In genomic region chr9:123090198-123090896, GRCh38 we compare ENCODE assay signal across 23 cellular contexts. TPM values are rescaled to one million over a fixed set of nuclear protein-coding genes. Genes with fewer than 3 reads are reported as not detected.
DNase-seq lines count a peak whose midpoint lies in the region; ATAC-seq and TF ChIP-seq lines count a peak whose summit lies in the region.
"Had no signal": no experiment of that assay in that cellular context is flagged by ENCODE, and none has a peak within 500 bp of the region (broad histone marks: within the 10 kb centered on the region; RNA-seq: fewer than 3 reads in every experiment).

No MANE protein-coding gene starts in this region.

- peaks cover 13% of the 10 kb centered on the region for H4K20me1 ChIP-seq in SK-N-SH (ENCODE audit: insufficient read depth)

- peak overlapping the region; percentile 12 for H3K27ac Mint-ChIP-seq in stimulated activated naive CD8-positive, alpha-beta T cell treated with anti-CD3 and anti-CD28 coated beads, Interleukin-15, Interleukin-2, amounts not matched to agents 100 ng/mL and 50 ng/mL, for 24 hours
- H3K27ac Mint-ChIP-seq in stimulated activated naive CD8-positive, alpha-beta T cell treated with anti-CD3 and anti-CD28 coated beads, Interleukin-15, amount 100 ng/mL, for 72 hours = no peak overlapping the region
- no peak overlapping the region for H3K27ac Mint-ChIP-seq in naive thymus-derived CD8-positive, alpha-beta T cell
- no peak overlapping the region for H3K27ac Mint-ChIP-seq in activated T-helper 17 cell treated with anti-CD3 and anti-CD28 coated beads, Interleukin-2, amount 50 U/mL, for 72 hours
- H3K27ac Mint-ChIP-seq: activated naive CD8-positive, alpha-beta T cell treated with anti-CD3 and anti-CD28 coated beads, Interleukin-2, amount 10 ng/mL, durations not matched to agents 7 days and 5 days; activated T-helper 1 cell treated with anti-CD3 and anti-CD28 coated beads, Interleukin-12 subunit alpha, Interleukin-12 subunit beta, Interleukin-2, Interleukin-4 antibody, amounts not matched to agents 30 ng/mL and 10 ng/mL and 1 ng/mL, durations not matched to agents 14 hours and 24 hours and 36 hours; natural killer cell treated with Interleukin-12 subunit alpha and Interleukin-12 subunit beta and Interleukin-15 and Interleukin-18, amount 100 ng/mL, for 72 hours had no signal

- CTCF ChIA-PET in SK-N-SH (lab: Yijun Ruan, JAX) = interaction anchor here (1.1 to 5.3 kb wide), 6 partner anchors 8 to 265 kb away, joined by 3 to 37 read pairs (median 5); partner anchors contain the start of gene CRB2

- no peaks in the 10 kb centered on the region for H3K4me1 Mint-ChIP-seq in stimulated activated naive CD8-positive, alpha-beta T cell treated with anti-CD3 and anti-CD28 coated beads, Interleukin-15, Interleukin-2, amounts not matched to agents 100 ng/mL and 50 ng/mL, for 24 hours (ENCODE audit: low read depth)
- no peaks in the 10 kb centered on the region for H3K4me1 Mint-ChIP-seq in stimulated activated naive CD8-positive, alpha-beta T cell treated with anti-CD3 and anti-CD28 coated beads, Interleukin-15, amount 100 ng/mL, for 72 hours
- H3K4me1 Mint-ChIP-seq in naive thymus-derived CD8-positive, alpha-beta T cell = peaks cover 0 to 11% (median under 1%) of the 10 kb centered on the region in 4 donors
- H3K4me1 Mint-ChIP-seq in activated T-helper 17 cell treated with anti-CD3 and anti-CD28 coated beads, Interleukin-2, amount 50 U/mL, for 72 hours = peaks cover 6% of the 10 kb centered on the region
- H3K4me1 Mint-ChIP-seq: activated naive CD8-positive, alpha-beta T cell treated with anti-CD3 and anti-CD28 coated beads, Interleukin-2, amount 10 ng/mL, durations not matched to agents 7 days and 5 days; CD4-positive, alpha-beta memory T cell had no signal

- H3K4me2 ChIP-seq in SK-N-SH = no peak overlapping the region

- peak; percentile 47 to 64; a peak in 3 of 4 replicates for TF ChIP-seq EP300 in SK-N-SH (IDR thresholded peaks at IDR 0.05; ENCODE audit: borderline replicate concordance in 1 of 2, low read depth in 1 of 2, low read length in 1 of 2)

- 58% methylated on average over 8 of the region's 8 CpGs for WGBS in SK-N-SH (ENCODE audit: low lambda C conversion rate)

- no peak for DNase-seq in stimulated activated naive CD8-positive, alpha-beta T cell treated with anti-CD3 and anti-CD28 coated beads, Interleukin-15, amount 100 ng/mL, for 72 hours
- no peak for DNase-seq in SK-N-SH
- peak; percentile 56 for DNase-seq in fibroblast of pulmonary artery (ENCODE audit: low read depth)
- DNase-seq in NCI-H2227 (lab: John Stamatoyannopoulos, UW; ENCODE audit: unreplicated experiment) = no peak
- no peak for DNase-seq in naive thymus-derived CD8-positive, alpha-beta T cell
- DNase-seq: activated naive CD8-positive, alpha-beta T cell treated with anti-CD3 and anti-CD28 coated beads, Interleukin-2, amount 10 ng/mL, durations not matched to agents 7 days and 5 days; CD4-positive, alpha-beta memory T cell; dorsolateral prefrontal cortex; erythroblast; mesendoderm; NCI-H1417 treated with DMSO at 0.1 percent for 48 hours; NCI-H774; psoas muscle; SJCRH30; stimulated activated CD4-positive, alpha-beta T cell treated with anti-CD3 and anti-CD28 coated beads, Interleukin-2, amount 100 ng/mL, for 24 hours; T-helper 9 cell had no signal

- ATAC-seq in stimulated activated naive CD8-positive, alpha-beta T cell treated with anti-CD3 and anti-CD28 coated beads, Interleukin-15, amount 100 ng/mL, for 72 hours = no peak
- ATAC-seq in HG03045 (IDR thresholded peaks at IDR 0.05; ENCODE audit: unreplicated experiment) = no peak
- no peak for ATAC-seq in naive thymus-derived CD8-positive, alpha-beta T cell
- ATAC-seq in activated T-helper 17 cell treated with anti-CD3 and anti-CD28 coated beads, Interleukin-2, amount 50 U/mL, for 72 hours (replicated peaks) = no peak
- ATAC-seq: activated CD4-positive, CD25-positive, alpha-beta regulatory T cell treated with anti-CD3 and anti-CD28 coated beads, Interleukin-2, amount 50 U/mL, for 24 hours; gastroesophageal sphincter; natural killer cell treated with Interleukin-12 subunit alpha and Interleukin-12 subunit beta and Interleukin-15 and Interleukin-18, amount 100 ng/mL, for 72 hours; psoas muscle had no signal

- H3K4me3 ChIP-seq in SK-N-SH (ENCODE audit: low read depth in 2 of 2, low read length in 1 of 2) = no peak overlapping the region
- H3K4me3 ChIP-seq in fibroblast of pulmonary artery (replicated peaks; ENCODE audit: low read depth, low read length) = no peak overlapping the region
- H3K4me3 ChIP-seq: dorsolateral prefrontal cortex, gastroesophageal sphincter, psoas muscle, SJCRH30 had no signal

- no peaks in the 10 kb centered on the region for H3K27me3 Mint-ChIP-seq in stimulated activated naive CD8-positive, alpha-beta T cell treated with anti-CD3 and anti-CD28 coated beads, Interleukin-15, Interleukin-2, amounts not matched to agents 100 ng/mL and 50 ng/mL, for 24 hours
- no peaks in the 10 kb centered on the region for H3K27me3 Mint-ChIP-seq in stimulated activated naive CD8-positive, alpha-beta T cell treated with anti-CD3 and anti-CD28 coated beads, Interleukin-15, amount 100 ng/mL, for 72 hours
- no peaks in the 10 kb centered on the region for H3K27me3 Mint-ChIP-seq in naive thymus-derived CD8-positive, alpha-beta T cell
- H3K27me3 Mint-ChIP-seq in activated T-helper 17 cell treated with anti-CD3 and anti-CD28 coated beads, Interleukin-2, amount 50 U/mL, for 72 hours = no peaks in the 10 kb centered on the region
- H3K27me3 Mint-ChIP-seq: activated naive CD8-positive, alpha-beta T cell treated with anti-CD3 and anti-CD28 coated beads, Interleukin-2, amount 10 ng/mL, durations not matched to agents 7 days and 5 days; CD4-positive, alpha-beta memory T cell; natural killer cell treated with Interleukin-12 subunit alpha and Interleukin-12 subunit beta and Interleukin-15 and Interleukin-18, amount 100 ng/mL, for 72 hours had no signal

- peaks cover 40% of the 10 kb centered on the region for H3K36me3 Mint-ChIP-seq in stimulated activated naive CD8-positive, alpha-beta T cell treated with anti-CD3 and anti-CD28 coated beads, Interleukin-15, Interleukin-2, amounts not matched to agents 100 ng/mL and 50 ng/mL, for 24 hours (ENCODE audit: low read depth)
- peaks cover 0 to 83% (median 14%) of the 10 kb centered on the region in 3 donors for H3K36me3 Mint-ChIP-seq in naive thymus-derived CD8-positive, alpha-beta T cell
- peaks cover 75% of the 10 kb centered on the region for H3K36me3 Mint-ChIP-seq in activated T-helper 17 cell treated with anti-CD3 and anti-CD28 coated beads, Interleukin-2, amount 50 U/mL, for 72 hours (ENCODE audit: low read depth)

- H3K4me1 ChIP-seq in SK-N-SH (ENCODE audit: control insufficient read depth in 1 of 2, insufficient read depth in 2 of 2, low read depth in 1 of 2, low read length in 1 of 2) = peaks cover 5 to 27% of the 10 kb centered on the region in 2 experiments; a peak in 3 of 4 replicates
- H3K4me1 ChIP-seq: psoas muscle had no signal

- peaks cover 29% of the 10 kb centered on the region for H3F3A ChIP-seq in SK-N-SH (replicated peaks; ENCODE audit: insufficient read depth)

- H3K27me3 ChIP-seq in SK-N-SH (ENCODE audit: insufficient read depth) = no peaks in the 10 kb centered on the region
- H3K27me3 ChIP-seq: dorsolateral prefrontal cortex, gastroesophageal sphincter, SJCRH30 had no signal

- H3K9me3 Mint-ChIP-seq in stimulated activated naive CD8-positive, alpha-beta T cell treated with anti-CD3 and anti-CD28 coated beads, Interleukin-15, Interleukin-2, amounts not matched to agents 100 ng/mL and 50 ng/mL, for 24 hours = no peaks in the 10 kb centered on the region
- H3K9me3 Mint-ChIP-seq in stimulated activated naive CD8-positive, alpha-beta T cell treated with anti-CD3 and anti-CD28 coated beads, Interleukin-15, amount 100 ng/mL, for 72 hours = no peaks in the 10 kb centered on the region
- no peaks in the 10 kb centered on the region for H3K9me3 Mint-ChIP-seq in naive thymus-derived CD8-positive, alpha-beta T cell
- H3K9me3 Mint-ChIP-seq in activated T-helper 17 cell treated with anti-CD3 and anti-CD28 coated beads, Interleukin-2, amount 50 U/mL, for 72 hours = no peaks in the 10 kb centered on the region
- H3K9me3 Mint-ChIP-seq: activated naive CD8-positive, alpha-beta T cell treated with anti-CD3 and anti-CD28 coated beads, Interleukin-2, amount 10 ng/mL, durations not matched to agents 7 days and 5 days; activated T-helper 1 cell treated with anti-CD3 and anti-CD28 coated beads, Interleukin-12 subunit alpha, Interleukin-12 subunit beta, Interleukin-2, Interleukin-4 antibody, amounts not matched to agents 30 ng/mL and 10 ng/mL and 1 ng/mL, durations not matched to agents 14 hours and 24 hours and 36 hours; natural killer cell treated with Interleukin-12 subunit alpha and Interleukin-12 subunit beta and Interleukin-15 and Interleukin-18, amount 100 ng/mL, for 72 hours had no signal

- POLR2A ChIA-PET in SK-N-SH (lab: Yijun Ruan, JAX) = no interaction called here
- POLR2A ChIA-PET in naive thymus-derived CD8-positive, alpha-beta T cell (lab: Charles Lee) = no interaction called here

- H3K9me2 ChIP-seq in SK-N-SH = no peaks in the 10 kb centered on the region

- H3K9ac ChIP-seq in SK-N-SH = no peak overlapping the region

- H3K36me3 ChIP-seq in SK-N-SH (replicated peaks in 1 of 2; ENCODE audit: control insufficient read depth in 1 of 2, insufficient read depth in 2 of 2, low read length in 1 of 2) = peaks cover 62 to 64% of the 10 kb centered on the region in 2 experiments

- H2AFZ ChIP-seq in SK-N-SH (ENCODE audit: low read depth) = no peak overlapping the region

- H3K27ac ChIP-seq in SK-N-SH (ENCODE audit: low read depth in 2 of 2, low read length in 1 of 2) = peak overlapping the region; percentile 67 to 69; a peak in 3 of 4 replicates
- H3K27ac ChIP-seq: psoas muscle, SJCRH30 had no signal

- TF ChIP-seq CTCF in SK-N-SH (IDR thresholded peaks at IDR 0.05) = no peak
- TF ChIP-seq CTCF in fibroblast of pulmonary artery (IDR thresholded peaks at IDR 0.05; ENCODE audit: low read length, missing control alignments) = no peak

- no peaks in the 10 kb centered on the region for H3K9me3 ChIP-seq in SK-N-SH
- H3K9me3 ChIP-seq: gastroesophageal sphincter, psoas muscle, SJCRH30 had no signal

- no peak for TF ChIP-seq RAD21 in SK-N-SH (IDR thresholded peaks at IDR 0.05; ENCODE audit: low read length)

- no peak overlapping the region for H3K4me3 Mint-ChIP-seq in stimulated activated naive CD8-positive, alpha-beta T cell treated with anti-CD3 and anti-CD28 coated beads, Interleukin-15, Interleukin-2, amounts not matched to agents 100 ng/mL and 50 ng/mL, for 24 hours
- H3K4me3 Mint-ChIP-seq in stimulated activated naive CD8-positive, alpha-beta T cell treated with anti-CD3 and anti-CD28 coated beads, Interleukin-15, amount 100 ng/mL, for 72 hours = no peak overlapping the region
- H3K4me3 Mint-ChIP-seq in naive thymus-derived CD8-positive, alpha-beta T cell = no peak overlapping the region
- no peak overlapping the region for H3K4me3 Mint-ChIP-seq in activated T-helper 17 cell treated with anti-CD3 and anti-CD28 coated beads, Interleukin-2, amount 50 U/mL, for 72 hours
- H3K4me3 Mint-ChIP-seq: activated naive CD8-positive, alpha-beta T cell treated with anti-CD3 and anti-CD28 coated beads, Interleukin-2, amount 10 ng/mL, durations not matched to agents 7 days and 5 days; activated T-helper 1 cell treated with anti-CD3 and anti-CD28 coated beads, Interleukin-12 subunit alpha, Interleukin-12 subunit beta, Interleukin-2, Interleukin-4 antibody, amounts not matched to agents 30 ng/mL and 10 ng/mL and 1 ng/mL, durations not matched to agents 14 hours and 24 hours and 36 hours; CD4-positive, alpha-beta memory T cell; natural killer cell treated with Interleukin-12 subunit alpha and Interleukin-12 subunit beta and Interleukin-15 and Interleukin-18, amount 100 ng/mL, for 72 hours had no signal

- H3K79me2 ChIP-seq in SK-N-SH (ENCODE audit: insufficient read depth) = no peaks in the 10 kb centered on the region; the same call in 1 of the 2 replicates

RNA-seq across cellular contexts. Expression of gene GPR21, which starts 56.9 kb away (rescaled TPM):
- polyA plus RNA-seq in SK-N-SH (2012; rRNA removed) = not detected in 2 replicates
- polyA plus RNA-seq in SK-N-SH (2012; cell fraction: cytosol; rRNA removed) = not detected in 2 replicates
- polyA plus RNA-seq in SK-N-SH (2012; cell fraction: nucleus; rRNA removed) = 0.08 and 0.27 TPM in 2 replicates
- under 1 TPM; 0.60 to 0.91 TPM for total RNA-seq in naive thymus-derived CD8-positive, alpha-beta T cell
- not detected for polyA plus RNA-seq in naive thymus-derived CD8-positive, alpha-beta T cell
- total RNA-seq in activated T-helper 17 cell treated with anti-CD3 and anti-CD28 coated beads, Interleukin-2, amount 50 U/mL, for 72 hours = 1 to 10 TPM in 1 of 2 donors, under 1 TPM in 1; 0.95 to 1.5 TPM
- polyA plus RNA-seq: CD4-positive, alpha-beta memory T cell had no signal
